8 cellular contexts compared by ENCODE assay signal in genomic region chr15:28021281-28022039, GRCh38.
DNase-seq lines count a peak whose midpoint lies in the region; ATAC-seq and TF ChIP-seq lines count a peak whose summit lies in the region.

No MANE protein-coding gene starts in this region.

- intact Hi-C loops in posterior cingulate gyrus (cut with DNase I) = no loop called here

- H3K4me1 ChIP-seq in RWPE2 (ENCODE audit: insufficient read depth, poor library complexity, severe bottlenecking) (no peaks in the 10 kb centered on the region), foreskin keratinocyte (no peaks in the 10 kb centered on the region)

- TF ChIP-seq CTCF in RWPE2 (IDR thresholded peaks at IDR 0.05; ENCODE audit: poor library complexity, severe bottlenecking) = peak; percentile 79
- no peak for TF ChIP-seq CTCF in foreskin keratinocyte (conservative IDR thresholded peaks at IDR 0.05)

- H3K27ac ChIP-seq in RWPE2 (ENCODE audit: poor library complexity, severe bottlenecking) (no peak overlapping the region), foreskin keratinocyte (no peak overlapping the region)

- H3K36me3 ChIP-seq in RWPE2 (ENCODE audit: low read depth) = no peaks in the 10 kb centered on the region

- peak; percentile 86 for ATAC-seq in RWPE2 (ENCODE audit: low read depth)
- peak; percentile 42 for ATAC-seq in foreskin keratinocyte
- no peak for ATAC-seq in HG02678 (IDR thresholded peaks at IDR 0.05; ENCODE audit: unreplicated experiment)

- no peak overlapping the region for H3K4me3 ChIP-seq in RWPE2 (ENCODE audit: severe bottlenecking)

- peak; percentile 64 for DNase-seq in ELF-1 (ENCODE audit: low read depth, low spot score)
- DNase-seq in MV-4-11 (lab: John Stamatoyannopoulos, UW) = peak; percentile 62
- DNase-seq in RWPE2 (ENCODE audit: low spot score) = peak; percentile 95
- DNase-seq in foreskin keratinocyte = peak; percentile 14 to 17
- DNase-seq in posterior cingulate gyrus = peak; percentile 29 to 94 (median 72)
- no peak for DNase-seq in activated naive CD4-positive, alpha-beta T cell treated with anti-CD3 and anti-CD28 coated beads, Interleukin-2, amount 50 U/mL, for 16 hours
- no peak for DNase-seq in activated CD4-positive, alpha-beta T cell treated with anti-CD3 and anti-CD28 coated beads, Interleukin-2, amount 50 U/mL, for 1 hour

- no peaks in the 10 kb centered on the region for H3K9me3 ChIP-seq in RWPE2 (ENCODE audit: severe bottlenecking)

- H3K27me3 ChIP-seq in RWPE2 (ENCODE audit: insufficient read depth, poor library complexity, severe bottlenecking) (no peaks in the 10 kb centered on the region), foreskin keratinocyte (no peaks in the 10 kb centered on the region)

Comparison
In these comparisons a context has a peak if more than half of its experiments do, and no peak if none do; other contexts are left out.
1. DNase-seq: peak in ELF-1 (single experiment), MV-4-11 (single experiment), RWPE2 (single experiment), foreskin keratinocyte (2 of 2) and posterior cingulate gyrus (10 of 10); none in activated naive CD4-positive, alpha-beta T cell treated with anti-CD3 and anti-CD28 coated beads, Interleukin-2, amount 50 U/mL, for 16 hours (single experiment) and activated CD4-positive, alpha-beta T cell treated with anti-CD3 and anti-CD28 coated beads, Interleukin-2, amount 50 U/mL, for 1 hour (single experiment).